In the genomic region with DNA sequence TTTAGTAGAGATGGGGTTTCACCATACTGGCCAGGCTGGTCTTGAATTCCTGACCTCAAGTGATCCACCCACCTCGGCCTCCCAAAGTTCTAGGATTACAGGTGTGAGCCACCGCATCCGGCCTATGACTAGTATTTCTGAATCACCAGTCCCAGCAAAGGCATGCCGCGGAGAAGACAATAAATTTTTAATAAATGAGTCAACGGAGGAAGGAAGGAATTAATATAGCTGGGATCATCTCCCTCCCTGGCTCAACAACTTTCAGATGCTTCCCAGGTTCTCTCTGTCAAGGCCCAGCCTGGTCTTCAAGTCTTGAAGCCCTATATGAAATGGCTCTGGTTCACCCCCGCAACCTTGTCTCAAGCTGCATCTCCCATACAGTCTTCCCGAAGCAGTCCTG, we compare ENCODE assay signal across 1 cellular context.
TF ChIP-seq lines count a peak whose summit lies in the region.

No MANE protein-coding gene starts in this region.

TF ChIP-seq in Ishikawa, 13 proteins besides CTCF, POLR2A, EP300 and RAD21 (continued from another document):
- TF ChIP-seq MAX (IDR thresholded peaks at IDR 0.05), result no peak
